In genomic region chr17:596763-597644, GRCh38 we compare ENCODE assay signal across 11 cellular contexts.
DNase-seq lines count a peak whose midpoint lies in the region; ATAC-seq and TF ChIP-seq lines count a peak whose summit lies in the region.
"Had no signal": no experiment of that assay in that cellular context is flagged by ENCODE, and none has a peak within 500 bp of the region (broad histone marks: within the 10 kb centered on the region; RNA-seq: fewer than 3 reads in every experiment).

No MANE protein-coding gene starts in this region.

- no peak overlapping the region for H3K9ac ChIP-seq in parathyroid adenoma
- H3K9ac ChIP-seq: neural progenitor cell had no signal

- no peak overlapping the region for H3K4me2 ChIP-seq in parathyroid adenoma (ENCODE audit: low read length)
- H3K4me2 ChIP-seq: neural progenitor cell had no signal

- no peak overlapping the region for H2AFZ ChIP-seq in parathyroid adenoma
- H2AFZ ChIP-seq: neural progenitor cell had no signal

- DNase-seq in AG08396 (ENCODE audit: low spot score) (peak; percentile 77), T47D (ENCODE audit: low read depth in 1 of 2, low spot score in 1 of 2) (peak; percentile 35 to 49), coronary artery (ENCODE audit: low spot score) (no peak)
- DNase-seq: Kasumi-1 had no signal

- no peak for TF ChIP-seq EP300 in Ishikawa (IDR thresholded peaks at IDR 0.05; ENCODE audit: borderline replicate concordance)

- no peak for TF ChIP-seq RAD21 in Ishikawa (IDR thresholded peaks at IDR 0.05; ENCODE audit: low read depth)

- peak overlapping the region; percentile 32 for H3K27ac ChIP-seq in parathyroid adenoma
- no peak overlapping the region for H3K27ac ChIP-seq in coronary artery
- H3K27ac ChIP-seq: esophagus muscularis mucosa, neural progenitor cell had no signal

- H3K36me3 ChIP-seq in parathyroid adenoma (ENCODE audit: control insufficient read depth, insufficient read depth, low read length) = no peaks in the 10 kb centered on the region
- H3K36me3 ChIP-seq: neural progenitor cell had no signal

- H3K79me2 ChIP-seq in parathyroid adenoma = no peaks in the 10 kb centered on the region

- H3K27me3 ChIP-seq in parathyroid adenoma (ENCODE audit: control insufficient read depth, insufficient read depth, low read length) = no peaks in the 10 kb centered on the region
- H3K27me3 ChIP-seq: esophagus muscularis mucosa, neural progenitor cell had no signal

- ATAC-seq in GM21528 (IDR thresholded peaks at IDR 0.05; ENCODE audit: low FRiP score, unreplicated experiment) (no peak), GM18909 (IDR thresholded peaks at IDR 0.05; ENCODE audit: poor library complexity, unreplicated experiment) (no peak), GM19023 (IDR thresholded peaks at IDR 0.05; ENCODE audit: unreplicated experiment) (no peak)

- TF ChIP-seq CTCF in parathyroid adenoma (IDR thresholded peaks at IDR 0.05) (no peak), coronary artery (IDR thresholded peaks at IDR 0.05) (no peak)

- in situ Hi-C loops in T47D (cut with HindIII; ENCODE audit: low pct_unique_long_range_greater_than_20kb, low sequenced_read_pairs) = no loop called here

- H3K4me3 ChIP-seq in parathyroid adenoma (ENCODE audit: low read depth, low read length) = no peak overlapping the region
- no peak overlapping the region for H3K4me3 ChIP-seq in coronary artery
- H3K4me3 ChIP-seq: esophagus muscularis mucosa, neural progenitor cell had no signal

- H3K4me1 ChIP-seq in parathyroid adenoma = peaks cover 14% of the 10 kb centered on the region
- H3K4me1 ChIP-seq: neural progenitor cell had no signal

- no peaks in the 10 kb centered on the region for H3K9me3 ChIP-seq in parathyroid adenoma (ENCODE audit: control insufficient read depth, low read length)
- H3K9me3 ChIP-seq: esophagus muscularis mucosa had no signal

TF ChIP-seq in Ishikawa, 13 proteins besides CTCF, POLR2A, EP300 and RAD21:
- TF ChIP-seq CREB1 (IDR thresholded peaks at IDR 0.05; ENCODE audit: low read depth) (no peak), EGR1 (IDR thresholded peaks at IDR 0.05) (peak; percentile 66; the same call in 1 of the 2 replicates)
